ENCODE assay signal across 2 cellular contexts in the genomic region with DNA sequence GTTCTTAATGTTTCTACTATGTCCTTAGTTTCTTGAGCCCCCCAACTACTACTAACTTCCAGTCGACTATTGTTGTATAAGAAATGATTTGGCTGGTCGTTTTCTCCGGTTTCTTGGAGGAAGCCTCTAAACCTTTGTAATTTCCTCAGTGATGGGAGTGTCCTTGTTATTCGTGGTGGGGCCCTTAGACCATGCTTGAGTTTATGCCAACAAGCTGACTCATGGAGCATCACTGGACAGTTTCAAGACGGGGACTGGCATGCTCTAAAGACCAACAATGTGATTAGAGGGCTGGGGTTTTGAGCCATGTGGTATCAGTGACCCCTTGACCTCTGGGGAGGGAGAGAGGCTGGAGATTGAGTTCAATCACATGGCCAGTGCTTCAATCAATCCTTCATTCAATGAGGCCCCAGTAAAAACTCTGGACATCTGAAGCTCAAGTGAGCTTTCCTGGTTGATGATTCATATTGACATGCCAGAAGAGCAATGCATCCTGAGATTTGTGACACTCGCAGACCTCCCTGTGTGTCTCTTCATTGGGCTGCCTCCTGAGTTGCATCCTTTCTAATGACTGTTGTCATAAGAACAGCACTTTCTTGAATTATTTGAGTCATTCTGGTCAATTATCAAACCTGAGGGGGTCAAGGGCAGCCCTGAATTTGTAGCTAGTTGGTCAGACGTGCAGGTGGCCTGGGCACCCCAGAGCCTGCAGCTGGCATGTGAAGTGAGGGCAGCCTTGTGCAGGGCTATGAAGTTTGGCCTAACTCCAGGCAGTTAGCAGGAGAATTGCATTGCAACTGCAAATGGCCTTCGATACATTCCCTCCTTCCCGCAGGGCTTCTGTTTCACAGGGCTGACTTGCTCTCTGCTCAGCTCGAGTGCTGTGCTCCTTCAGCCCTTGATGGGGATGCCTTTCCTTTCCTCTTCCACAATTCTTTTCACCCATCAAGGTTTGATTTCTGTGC.
TF ChIP-seq lines count a peak whose summit lies in the region.

No MANE protein-coding gene starts in this region.

TF ChIP-seq in H1, 55 proteins besides CTCF, POLR2A, EP300 and RAD21 (continues in another document):
- no peak for TF ChIP-seq NANOG (IDR thresholded peaks at IDR 0.05; ENCODE audit: insufficient read depth, low read depth, low read length, poor library complexity, severe bottlenecking)
- no peak for TF ChIP-seq BACH1 (IDR thresholded peaks at IDR 0.05; ENCODE audit: low read length)
- TF ChIP-seq TBP (IDR thresholded peaks at IDR 0.05; ENCODE audit: low read depth, low read length) = no peak
- no peak for TF ChIP-seq SIX5 (IDR thresholded peaks at IDR 0.05; ENCODE audit: low read depth, low read length)
- TF ChIP-seq CTBP2 (IDR thresholded peaks at IDR 0.05; ENCODE audit: borderline replicate concordance, insufficient read depth, insufficient read length, low read length) = no peak
- no peak for TF ChIP-seq ATF2 (IDR thresholded peaks at IDR 0.05; ENCODE audit: low read length)
- TF ChIP-seq YY1 (IDR thresholded peaks at IDR 0.05; ENCODE audit: low read depth, low read length) = no peak
- TF ChIP-seq, protein P1, sequence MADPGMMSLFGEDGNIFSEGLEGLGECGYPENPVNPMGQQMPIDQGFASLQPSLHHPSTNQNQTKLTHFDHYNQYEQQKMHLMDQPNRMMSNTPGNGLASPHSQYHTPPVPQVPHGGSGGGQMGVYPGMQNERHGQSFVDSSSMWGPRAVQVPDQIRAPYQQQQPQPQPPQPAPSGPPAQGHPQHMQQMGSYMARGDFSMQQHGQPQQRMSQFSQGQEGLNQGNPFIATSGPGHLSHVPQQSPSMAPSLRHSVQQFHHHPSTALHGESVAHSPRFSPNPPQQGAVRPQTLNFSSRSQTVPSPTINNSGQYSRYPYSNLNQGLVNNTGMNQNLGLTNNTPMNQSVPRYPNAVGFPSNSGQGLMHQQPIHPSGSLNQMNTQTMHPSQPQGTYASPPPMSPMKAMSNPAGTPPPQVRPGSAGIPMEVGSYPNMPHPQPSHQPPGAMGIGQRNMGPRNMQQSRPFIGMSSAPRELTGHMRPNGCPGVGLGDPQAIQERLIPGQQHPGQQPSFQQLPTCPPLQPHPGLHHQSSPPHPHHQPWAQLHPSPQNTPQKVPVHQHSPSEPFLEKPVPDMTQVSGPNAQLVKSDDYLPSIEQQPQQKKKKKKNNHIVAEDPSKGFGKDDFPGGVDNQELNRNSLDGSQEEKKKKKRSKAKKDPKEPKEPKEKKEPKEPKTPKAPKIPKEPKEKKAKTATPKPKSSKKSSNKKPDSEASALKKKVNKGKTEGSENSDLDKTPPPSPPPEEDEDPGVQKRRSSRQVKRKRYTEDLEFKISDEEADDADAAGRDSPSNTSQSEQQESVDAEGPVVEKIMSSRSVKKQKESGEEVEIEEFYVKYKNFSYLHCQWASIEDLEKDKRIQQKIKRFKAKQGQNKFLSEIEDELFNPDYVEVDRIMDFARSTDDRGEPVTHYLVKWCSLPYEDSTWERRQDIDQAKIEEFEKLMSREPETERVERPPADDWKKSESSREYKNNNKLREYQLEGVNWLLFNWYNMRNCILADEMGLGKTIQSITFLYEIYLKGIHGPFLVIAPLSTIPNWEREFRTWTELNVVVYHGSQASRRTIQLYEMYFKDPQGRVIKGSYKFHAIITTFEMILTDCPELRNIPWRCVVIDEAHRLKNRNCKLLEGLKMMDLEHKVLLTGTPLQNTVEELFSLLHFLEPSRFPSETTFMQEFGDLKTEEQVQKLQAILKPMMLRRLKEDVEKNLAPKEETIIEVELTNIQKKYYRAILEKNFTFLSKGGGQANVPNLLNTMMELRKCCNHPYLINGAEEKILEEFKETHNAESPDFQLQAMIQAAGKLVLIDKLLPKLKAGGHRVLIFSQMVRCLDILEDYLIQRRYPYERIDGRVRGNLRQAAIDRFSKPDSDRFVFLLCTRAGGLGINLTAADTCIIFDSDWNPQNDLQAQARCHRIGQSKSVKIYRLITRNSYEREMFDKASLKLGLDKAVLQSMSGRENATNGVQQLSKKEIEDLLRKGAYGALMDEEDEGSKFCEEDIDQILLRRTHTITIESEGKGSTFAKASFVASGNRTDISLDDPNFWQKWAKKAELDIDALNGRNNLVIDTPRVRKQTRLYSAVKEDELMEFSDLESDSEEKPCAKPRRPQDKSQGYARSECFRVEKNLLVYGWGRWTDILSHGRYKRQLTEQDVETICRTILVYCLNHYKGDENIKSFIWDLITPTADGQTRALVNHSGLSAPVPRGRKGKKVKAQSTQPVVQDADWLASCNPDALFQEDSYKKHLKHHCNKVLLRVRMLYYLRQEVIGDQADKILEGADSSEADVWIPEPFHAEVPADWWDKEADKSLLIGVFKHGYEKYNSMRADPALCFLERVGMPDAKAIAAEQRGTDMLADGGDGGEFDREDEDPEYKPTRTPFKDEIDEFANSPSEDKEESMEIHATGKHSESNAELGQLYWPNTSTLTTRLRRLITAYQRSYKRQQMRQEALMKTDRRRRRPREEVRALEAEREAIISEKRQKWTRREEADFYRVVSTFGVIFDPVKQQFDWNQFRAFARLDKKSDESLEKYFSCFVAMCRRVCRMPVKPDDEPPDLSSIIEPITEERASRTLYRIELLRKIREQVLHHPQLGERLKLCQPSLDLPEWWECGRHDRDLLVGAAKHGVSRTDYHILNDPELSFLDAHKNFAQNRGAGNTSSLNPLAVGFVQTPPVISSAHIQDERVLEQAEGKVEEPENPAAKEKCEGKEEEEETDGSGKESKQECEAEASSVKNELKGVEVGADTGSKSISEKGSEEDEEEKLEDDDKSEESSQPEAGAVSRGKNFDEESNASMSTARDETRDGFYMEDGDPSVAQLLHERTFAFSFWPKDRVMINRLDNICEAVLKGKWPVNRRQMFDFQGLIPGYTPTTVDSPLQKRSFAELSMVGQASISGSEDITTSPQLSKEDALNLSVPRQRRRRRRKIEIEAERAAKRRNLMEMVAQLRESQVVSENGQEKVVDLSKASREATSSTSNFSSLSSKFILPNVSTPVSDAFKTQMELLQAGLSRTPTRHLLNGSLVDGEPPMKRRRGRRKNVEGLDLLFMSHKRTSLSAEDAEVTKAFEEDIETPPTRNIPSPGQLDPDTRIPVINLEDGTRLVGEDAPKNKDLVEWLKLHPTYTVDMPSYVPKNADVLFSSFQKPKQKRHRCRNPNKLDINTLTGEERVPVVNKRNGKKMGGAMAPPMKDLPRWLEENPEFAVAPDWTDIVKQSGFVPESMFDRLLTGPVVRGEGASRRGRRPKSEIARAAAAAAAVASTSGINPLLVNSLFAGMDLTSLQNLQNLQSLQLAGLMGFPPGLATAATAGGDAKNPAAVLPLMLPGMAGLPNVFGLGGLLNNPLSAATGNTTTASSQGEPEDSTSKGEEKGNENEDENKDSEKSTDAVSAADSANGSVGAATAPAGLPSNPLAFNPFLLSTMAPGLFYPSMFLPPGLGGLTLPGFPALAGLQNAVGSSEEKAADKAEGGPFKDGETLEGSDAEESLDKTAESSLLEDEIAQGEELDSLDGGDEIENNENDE (IDR thresholded peaks at IDR 0.05; ENCODE audit: insufficient replicate concordance, low read length) = no peak
- TF ChIP-seq CEBPB (IDR thresholded peaks at IDR 0.05; ENCODE audit: low read depth, low read length) = no peak
- TF ChIP-seq TCF12 (IDR thresholded peaks at IDR 0.05; ENCODE audit: low read depth, low read length) = no peak
- TF ChIP-seq SRF (IDR thresholded peaks at IDR 0.05; ENCODE audit: low read depth, low read length) = no peak
- TF ChIP-seq CHD1 (IDR thresholded peaks at IDR 0.05; ENCODE audit: low read depth, low read length) = no peak

TF ChIP-seq in GM23338, 12 proteins besides CTCF, POLR2A, EP300 and RAD21:
- TF ChIP-seq NANOG (IDR thresholded peaks at IDR 0.05; ENCODE audit: borderline replicate concordance) (no peak), ZNF331 (CRISPR knock-in tag; IDR thresholded peaks at IDR 0.05; ENCODE audit: low read depth) (no peak), ZNF462 (CRISPR knock-in tag; IDR thresholded peaks at IDR 0.05) (no peak), ZNF114 (CRISPR knock-in tag; IDR thresholded peaks at IDR 0.05) (no peak), POLR2AphosphoS5 (IDR thresholded peaks at IDR 0.05; ENCODE audit: low read depth) (no peak)
